In the genomic region with DNA sequence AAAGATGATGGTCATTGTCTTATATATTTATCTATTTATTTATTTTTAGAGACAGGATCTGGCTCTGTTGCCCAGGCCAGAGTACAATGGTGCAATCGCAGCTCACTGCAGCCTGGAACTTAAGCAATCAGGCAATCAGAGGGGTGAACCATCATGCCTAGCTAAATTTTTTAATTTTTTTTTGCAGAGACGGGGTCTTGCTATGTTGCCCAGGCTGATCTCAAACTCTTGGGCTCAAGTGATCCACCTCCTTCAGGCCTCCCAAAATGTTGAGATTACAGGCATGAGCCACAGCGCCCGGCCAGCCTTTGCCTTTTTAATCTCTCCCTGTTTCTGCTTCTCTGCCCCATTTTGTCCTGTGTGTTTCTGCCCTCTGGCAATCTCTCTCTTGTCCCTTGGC, we compare ENCODE assay signal across 22 cellular contexts.
"Had no signal": no experiment of that assay in that cellular context is flagged by ENCODE, and none has a peak within 500 bp of the region (broad histone marks: within the 10 kb centered on the region; RNA-seq: fewer than 3 reads in every experiment).

No MANE protein-coding gene starts in this region.

- H3K27ac ChIP-seq: HL-60, RWPE1 had no signal

- H3K9me3 ChIP-seq: MG63, SK-N-SH had no signal

- H3K36me3 ChIP-seq: MG63 had no signal

- H3K27me3 ChIP-seq: MG63 had no signal

- FAIRE-seq: HTR-8/SVneo had no signal

- H3K4me3 ChIP-seq: MG63 had no signal

- DNase-seq: Karpas-422, KG1, MG63, NCI-H1092 treated with DMSO at 0.1 percent for 48 hours, NCI-H1436, NCI-H187, NCI-H2029, NCI-H2081 treated with DMSO at 0.1 percent for 48 hours, NCI-H2171, NCI-H226, NCI-H446, NCI-H510A, NCI-H524 treated with DMSO at 0.1 percent for 48 hours, NCI-H69, NCI-H774, PC-3, SHP77, SK-N-SH had no signal

- H3K9ac ChIP-seq: SK-N-SH had no signal

- H3K4me2 ChIP-seq: SK-N-SH had no signal

- ATAC-seq: Panc1, PC-3 had no signal
